8 cellular contexts compared by ENCODE assay signal in genomic region chr5:612498-613424, GRCh38. TPM values are rescaled to one million over a fixed set of nuclear protein-coding genes. Genes with fewer than 3 reads are reported as not detected.
A peak's percentile ranks its signal among the peaks of the same experiment; 100 is the strongest.
DNase-seq lines count a peak whose midpoint lies in the region; ATAC-seq and TF ChIP-seq lines count a peak whose summit lies in the region.

No MANE protein-coding gene starts in this region.

- H3K27ac Mint-ChIP-seq in activated naive CD4-positive, alpha-beta T cell treated with anti-CD3 and anti-CD28 coated beads, Interleukin-2, amount 10 ng/mL, durations not matched to agents 7 days and 5 days = peak overlapping the region; percentile 83

- no peak for DNase-seq in activated naive CD4-positive, alpha-beta T cell treated with anti-CD3 and anti-CD28 coated beads, Interleukin-2, amount 10 ng/mL, durations not matched to agents 7 days and 5 days
- no peak for DNase-seq in activated naive CD4-positive, alpha-beta T cell (lab: John Stamatoyannopoulos, UW)
- DNase-seq in NOMO-1 treated with DMSO at 0.1 percent for 48 hours (lab: John Stamatoyannopoulos, UW; ENCODE audit: unreplicated experiment) (peak; percentile 19), cardiac fibroblast (ENCODE audit: low read depth in 2 of 2) (peak; percentile 4 to 23), left lobe of liver (ENCODE audit: low spot score) (peak; percentile 21), thoracic aorta (ENCODE audit: low spot score) (no peak), COR-L47 (lab: John Stamatoyannopoulos, UW) (no peak)

- TF ChIP-seq CTCF in cardiac fibroblast (IDR thresholded peaks at IDR 0.05; ENCODE audit: low read depth, low read length) (no peak), thoracic aorta (IDR thresholded peaks at IDR 0.05) (no peak)

- peak overlapping the region; percentile 90 for H3K4me3 Mint-ChIP-seq in activated naive CD4-positive, alpha-beta T cell treated with anti-CD3 and anti-CD28 coated beads, Interleukin-2, amount 10 ng/mL, durations not matched to agents 7 days and 5 days

- peaks cover 48% of the 10 kb centered on the region for H3K4me1 Mint-ChIP-seq in activated naive CD4-positive, alpha-beta T cell treated with anti-CD3 and anti-CD28 coated beads, Interleukin-2, amount 10 ng/mL, durations not matched to agents 7 days and 5 days

- peak overlapping the region; percentile 79 to 95 for H3K4me3 ChIP-seq in cardiac fibroblast (replicated peaks in 1 of 2; ENCODE audit: low read depth in 2 of 2, low read length in 2 of 2)
- H3K4me3 ChIP-seq in thoracic aorta = peak overlapping the region; percentile 88

- peaks cover 12% of the 10 kb centered on the region for H3K9me3 Mint-ChIP-seq in activated naive CD4-positive, alpha-beta T cell treated with anti-CD3 and anti-CD28 coated beads, Interleukin-2, amount 10 ng/mL, durations not matched to agents 7 days and 5 days

- H3K36me3 ChIP-seq in thoracic aorta = no peaks in the 10 kb centered on the region

- H3K4me1 ChIP-seq in thoracic aorta (ENCODE audit: control insufficient read depth in 1 of 2, low read depth in 2 of 2) = peaks cover 5 to 16% of the 10 kb centered on the region in 2 donors

- H3K9me3 ChIP-seq in thoracic aorta = no peaks in the 10 kb centered on the region

- CTCF ChIA-PET in activated naive CD4-positive, alpha-beta T cell treated with anti-CD3 and anti-CD28 coated beads, Interleukin-2, amount 10 ng/mL, durations not matched to agents 7 days and 5 days (lab: Charles Lee) = no interaction called here

- peaks cover 7% of the 10 kb centered on the region for H3K27me3 Mint-ChIP-seq in activated naive CD4-positive, alpha-beta T cell treated with anti-CD3 and anti-CD28 coated beads, Interleukin-2, amount 10 ng/mL, durations not matched to agents 7 days and 5 days

- H3K36me3 Mint-ChIP-seq in activated naive CD4-positive, alpha-beta T cell treated with anti-CD3 and anti-CD28 coated beads, Interleukin-2, amount 10 ng/mL, durations not matched to agents 7 days and 5 days = peaks cover 32% of the 10 kb centered on the region

- H3K27me3 ChIP-seq in thoracic aorta (replicated peaks; ENCODE audit: insufficient read depth) = no peaks in the 10 kb centered on the region

- no peak overlapping the region for H3K27ac ChIP-seq in thoracic aorta

- ATAC-seq in HG02763 (IDR thresholded peaks at IDR 0.05; ENCODE audit: unreplicated experiment) (peak; percentile 22), left lobe of liver (peak; percentile 51), thoracic aorta (ENCODE audit: insufficient number of reproducible peaks, low FRiP score, low read depth) (no peak)

RNA-seq across cellular contexts. Expression of gene CEP72, which starts 0.6 kb away (rescaled TPM):
- 4.7 TPM for total RNA-seq in left lobe of liver
- total RNA-seq in thoracic aorta = 1 to 10 TPM in 1 of 2 donors, under 1 TPM in 1; 0.68 to 2.0 TPM

Comparison
In these comparisons a context has a peak if more than half of its experiments do, and no peak if none do; other contexts are left out.
1. DNase-seq: peak in NOMO-1 treated with DMSO at 0.1 percent for 48 hours (single experiment), cardiac fibroblast (2 of 2) and left lobe of liver (single experiment); none in activated naive CD4-positive, alpha-beta T cell treated with anti-CD3 and anti-CD28 coated beads, Interleukin-2, amount 10 ng/mL, durations not matched to agents 7 days and 5 days (single experiment), activated naive CD4-positive, alpha-beta T cell (0 of 4), thoracic aorta (single experiment) and COR-L47 (single experiment).